ENCODE assay signal across 8 cellular contexts in the genomic region with DNA sequence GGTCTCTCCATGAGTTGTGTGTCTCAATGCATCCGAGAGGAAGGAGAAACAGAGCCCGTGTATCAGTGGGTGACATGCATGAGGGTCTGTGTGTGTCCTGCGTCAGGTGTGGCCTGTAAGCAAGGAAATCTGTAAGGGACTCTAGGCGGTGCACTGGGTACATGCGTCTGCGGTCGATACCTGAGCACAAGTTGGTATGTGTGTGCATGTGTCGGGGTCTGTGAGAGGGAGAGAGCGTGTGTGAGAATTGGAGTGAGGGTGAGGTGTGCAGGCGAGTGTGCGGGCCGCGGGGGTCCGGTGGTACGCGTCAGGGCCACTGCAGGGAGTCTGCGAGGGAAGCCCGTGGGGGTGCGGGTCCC. TPM values are rescaled to one million over a fixed set of nuclear protein-coding genes. Genes with fewer than 3 reads are reported as not detected.
DNase-seq lines count a peak whose midpoint lies in the region; TF ChIP-seq lines count a peak whose summit lies in the region.

No MANE protein-coding gene starts in this region.

- H2BK5ac ChIP-seq in H9 (ENCODE audit: insufficient read length, low read length): no peak overlapping the region

- no peak overlapping the region for H4K8ac ChIP-seq in H9 (replicated peaks; ENCODE audit: insufficient read length, low read depth, low read length)

- CTCF ChIA-PET in OCI-LY7 (lab: Charles Lee; ENCODE audit: unreplicated experiment): interaction anchor here (0.6 to 1.1 kb wide), 3 partner anchors 20 to 44 kb away, joined by 4 to 6 read pairs (median 5); no protein-coding TSS in a partner anchor

- H3K4me3 ChIP-seq in OCI-LY7 (ENCODE audit: low read depth, low read length, poor library complexity, severe bottlenecking): peak overlapping the region; percentile 71
- peak overlapping the region; percentile 82 for H3K4me3 ChIP-seq in epithelial cell of esophagus (ENCODE audit: low read length)
- H3K4me3 ChIP-seq in ovary: peak overlapping the region; percentile 46
- H3K4me3 ChIP-seq in GM23248: no peak overlapping the region

- peak overlapping the region in 2 of 3 experiments; percentile 19 to 40; a peak in 2 of 7 replicates for H3K27ac Mint-ChIP-seq in H9

- H3K4me3 Mint-ChIP-seq in H9: peak overlapping the region; percentile 80 to 89

- no peak overlapping the region for H4K91ac ChIP-seq in H9 (ENCODE audit: insufficient read length, low read depth, low read length)

- no peak overlapping the region for H2BK20ac ChIP-seq in H9 (ENCODE audit: low read depth, low read length, poor library complexity, severe bottlenecking)

- H3K56ac ChIP-seq in H9 (ENCODE audit: insufficient read length, low read depth, low read length): no peak overlapping the region

- BruUV-seq in OCI-LY7 (replicated peaks; lab: Mats Ljungman, UMichigan): no TSS peak

- H3K79me2 ChIP-seq in H9 (ENCODE audit: insufficient read depth, low read length) (no peaks in the 10 kb centered on the region), OCI-LY7 (ENCODE audit: insufficient read depth, low read depth, low read length) (no peaks in the 10 kb centered on the region), GM23248 (ENCODE audit: insufficient read depth) (no peaks in the 10 kb centered on the region)

- no peaks in the 10 kb centered on the region; a peak in 2 of 5 replicates for H3K9me3 Mint-ChIP-seq in H9

- no CpG with 5 or more reads among the region's 19 CpGs for WGBS in H9 (ENCODE audit: extremely low coverage, insufficient read length, low lambda C conversion rate)
- 39 to 44% (median 41%) methylated on average over 19 of the region's 19 CpGs for WGBS in ovary, 3 donors
- WGBS in GM23248 (ENCODE audit: low coverage in 1 of 2, low lambda C conversion rate in 2 of 2, missing lambda C conversion rate in 2 of 2), 2 experiments: 58 to 72% methylated on average over 14 to 19 of the region's 19 CpGs

- no peak overlapping the region for H3K14ac ChIP-seq in H9 (ENCODE audit: insufficient read depth, low read length)

- H3K9ac ChIP-seq in H9 (ENCODE audit: extremely low read depth, insufficient read length, low read length): no peak overlapping the region
- H3K9ac ChIP-seq in GM23248: no peak overlapping the region

- H3K27ac ChIP-seq in H9 (ENCODE audit: insufficient read length, low read depth, low read length) (no peak overlapping the region), OCI-LY7 (ENCODE audit: low read depth, low read length, poor library complexity, severe bottlenecking) (no peak overlapping the region), ovary (peak overlapping the region; percentile 28 to 66), GM23248 (no peak overlapping the region)

- no peak overlapping the region for H3K18ac ChIP-seq in H9 (ENCODE audit: insufficient read length, low read depth, low read length)

- H2BK120ac ChIP-seq in H9 (ENCODE audit: low read depth, low read length, poor library complexity, severe bottlenecking): no peak overlapping the region

- TF ChIP-seq POLR2A in ovary (IDR thresholded peaks at IDR 0.05): no peak

- in situ Hi-C loops in GM23248 (cut with MboI): no loop called here
- in situ Hi-C loops in KBM-7 (cut with MboI; ENCODE audit: low pct_unique_long_range_greater_than_20kb, low sequenced_read_pairs): no loop called here

- H3K9me3 ChIP-seq in H9 (ENCODE audit: control insufficient read depth, low read depth, low read length) (no peaks in the 10 kb centered on the region), OCI-LY7 (ENCODE audit: low read length) (no peaks in the 10 kb centered on the region), ovary (no peaks in the 10 kb centered on the region), GM23248 (ENCODE audit: low read depth) (no peaks in the 10 kb centered on the region)

- no peak overlapping the region for H2AK5ac ChIP-seq in H9 (ENCODE audit: insufficient read length, low read length)

- no peaks in the 10 kb centered on the region for H3K9me2 ChIP-seq in OCI-LY7 (ENCODE audit: insufficient read depth, low read length)
- H3K9me2 ChIP-seq in GM23248 (ENCODE audit: insufficient read depth): no peaks in the 10 kb centered on the region

- H3K79me1 ChIP-seq in H9 (ENCODE audit: insufficient read depth, low read depth, low read length, poor library complexity, severe bottlenecking): no peaks in the 10 kb centered on the region

- no peak overlapping the region for H2BK12ac ChIP-seq in H9 (ENCODE audit: insufficient read length, low read depth, low read length)

- POLR2A ChIA-PET in OCI-LY7 (lab: Charles Lee): interaction anchor here (0.5 to 0.6 kb wide), 3 partner anchors 39 to 1813 kb away, joined by 3 to 5 read pairs (median 4); no protein-coding TSS in a partner anchor

- H3K4ac ChIP-seq in H9 (ENCODE audit: low read depth, low read length): no peak overlapping the region

- H2BK15ac ChIP-seq in H9 (ENCODE audit: low read depth, low read length): no peak overlapping the region

- no peak overlapping the region for H3T11ph ChIP-seq in H9 (ENCODE audit: low read length)

- peaks cover 30 to 40% of the 10 kb centered on the region in 2 experiments for H3K4me1 Mint-ChIP-seq in H9

- H3K23me2 ChIP-seq in H9 (ENCODE audit: insufficient read length, low read depth, low read length, poor library complexity, severe bottlenecking): peaks cover 6% of the 10 kb centered on the region

- peaks cover 2% of the 10 kb centered on the region for H3K27me3 Mint-ChIP-seq in H9 (ENCODE audit: low read depth)

- H3K4me2 ChIP-seq in H9 (ENCODE audit: insufficient read depth, insufficient read length, low read length): peak overlapping the region; percentile 61
- H3K4me2 ChIP-seq in OCI-LY7 (ENCODE audit: low read length): peak overlapping the region; percentile 74
- H3K4me2 ChIP-seq in GM23248 (ENCODE audit: unreplicated experiment): no peak overlapping the region

- TF ChIP-seq EP300 in ovary (IDR thresholded peaks at IDR 0.05): no peak

- H3K36me3 Mint-ChIP-seq in H9 (ENCODE audit: insufficient read depth in 1 of 3, low read depth in 3 of 3): peaks cover 0 to 10% (median 5%) of the 10 kb centered on the region in 3 experiments; a peak in 5 of 7 replicates

- intact Hi-C loops in OCI-LY7 (cut with micrococcal nuclease; ENCODE audit: unreplicated experiment) (loop anchor here (1.0 to 10.0 kb wide), 4 partner anchors 42 to 471 kb away; a partner anchor contains a TSS), ovary (cut with DNase I) (loop anchor here (2.0 to 10.0 kb wide), 6 partner anchors 45 to 278 kb away; a partner anchor contains a TSS)

- H3K4me1 ChIP-seq in H9 (ENCODE audit: insufficient read depth, low read length) (no peaks in the 10 kb centered on the region), OCI-LY7 (ENCODE audit: insufficient read depth, low read length, poor library complexity, severe bottlenecking) (peaks cover 41% of the 10 kb centered on the region), ovary (ENCODE audit: insufficient read depth) (peaks cover 7% of the 10 kb centered on the region), GM23248 (ENCODE audit: insufficient read depth) (no peaks in the 10 kb centered on the region)

- no peak overlapping the region for H4K5ac ChIP-seq in H9 (ENCODE audit: insufficient read length, low read depth, low read length)

- H3K36me3 ChIP-seq in OCI-LY7 (ENCODE audit: insufficient read depth, low read length) (no peaks in the 10 kb centered on the region), ovary (no peaks in the 10 kb centered on the region), GM23248 (ENCODE audit: low read depth) (no peaks in the 10 kb centered on the region)

- H4K20me1 ChIP-seq in H9 (ENCODE audit: control insufficient read depth, insufficient read depth, insufficient read length) (no peaks in the 10 kb centered on the region), OCI-LY7 (ENCODE audit: insufficient read depth, low read length) (no peaks in the 10 kb centered on the region), GM23248 (ENCODE audit: insufficient read depth) (no peaks in the 10 kb centered on the region)

- H2AFZ ChIP-seq in H9 (ENCODE audit: low read length) (no peak overlapping the region), OCI-LY7 (ENCODE audit: low read length) (peak overlapping the region; percentile 6; the same call in 1 of the 2 replicates), GM23248 (no peak overlapping the region)

- TF ChIP-seq CTCF in H9 (conservative IDR thresholded peaks at IDR 0.05) (no peak), OCI-LY7 (conservative IDR thresholded peaks at IDR 0.05; ENCODE audit: low read length) (no peak), epithelial cell of esophagus (IDR thresholded peaks at IDR 0.05; ENCODE audit: insufficient read depth, low read depth, low read length, missing control alignments) (no peak), ovary (IDR thresholded peaks at IDR 0.05) (no peak)

- no peak for DNase-seq in H9
- DNase-seq in OCI-LY7 (ENCODE audit: low spot score): no peak
- DNase-seq in epithelial cell of esophagus (ENCODE audit: low read depth): peak; percentile 37
- DNase-seq in ovary: no peak
- DNase-seq in GM23248: no peak
- no peak for DNase-seq in NCI-H2081 treated with DMSO at 0.1 percent for 48 hours (lab: John Stamatoyannopoulos, UW)
- DNase-seq in KBM-7: no peak
- no peak for DNase-seq in NAMALWA (ENCODE audit: low spot score)

- H3K23ac ChIP-seq in H9 (ENCODE audit: insufficient read length, low read depth, low read length): no peak overlapping the region

- H3F3A ChIP-seq in GM23248 (ENCODE audit: insufficient read depth): peaks cover 13% of the 10 kb centered on the region

- H3K27me3 ChIP-seq in H9 (ENCODE audit: insufficient read depth, low read length) (no peaks in the 10 kb centered on the region), ovary (no peaks in the 10 kb centered on the region), GM23248 (replicated peaks; ENCODE audit: insufficient read depth) (no peaks in the 10 kb centered on the region)

RNA-seq across cellular contexts. Expression of a gene that starts 0.5 kb away (rescaled TPM):
- total RNA-seq in H9 (2021) (24.2 and 24.9 TPM in 2 replicates), OCI-LY7 (2022) (3.5 and 5.1 TPM in 2 replicates), ovary (1 to 10 TPM; 2.6 to 9.5 (median 4.0) TPM)
- total RNA-seq in OCI-LY7 (2014; rRNA removed; shearing (Covaris generic)): 4.9 TPM in 2 replicates
- polyA plus RNA-seq in ovary (1 to 10 TPM in 1 of 2 donors, under 1 TPM in 1; 0.35 to 1.9 TPM), GM23248 (2016; fragmentation: Nextera tagmentation; extraction: Ambion mirVana) (not detected in 2 replicates)
- not detected in 2 replicates for total RNA-seq in GM23248 (2014; rRNA removed; shearing (Covaris generic))

RNA-seq across cellular contexts. Expression of a gene that starts 33.6 kb away (rescaled TPM):
- total RNA-seq in H9 (2021) (49.9 and 50.0 TPM in 2 replicates), OCI-LY7 (2022) (71.6 and 72.4 TPM in 2 replicates), ovary (10 to 100 TPM; 17.5 to 28.6 (median 22.6) TPM)
- 29.8 and 44.4 TPM in 2 replicates for total RNA-seq in OCI-LY7 (2014; rRNA removed; shearing (Covaris generic))
- polyA plus RNA-seq in ovary (10 to 100 TPM; 14.4 to 20.4 TPM), GM23248 (2016; fragmentation: Nextera tagmentation; extraction: Ambion mirVana) (24.6 and 26.1 TPM in 2 replicates)
- total RNA-seq in GM23248 (2014; rRNA removed; shearing (Covaris generic)): 13.2 and 15.8 TPM in 2 replicates

RNA-seq across cellular contexts. Expression of a gene that starts 34.5 kb away (rescaled TPM):
- 29.1 and 31.0 TPM in 2 replicates for total RNA-seq in H9 (2021)
- 101 and 107 TPM in 2 replicates for total RNA-seq in OCI-LY7 (2014; rRNA removed; shearing (Covaris generic))
- total RNA-seq in OCI-LY7 (2022): 153 and 177 TPM in 2 replicates
- total RNA-seq in ovary: 10 to 100 TPM; 14.3 to 87.8 (median 42.2) TPM
- 10 to 100 TPM; 14.5 to 14.8 TPM for polyA plus RNA-seq in ovary
- total RNA-seq in GM23248 (2014; rRNA removed; shearing (Covaris generic)): 90.2 and 124 TPM in 2 replicates
- 55.2 and 56.3 TPM in 2 replicates for polyA plus RNA-seq in GM23248 (2016; fragmentation: Nextera tagmentation; extraction: Ambion mirVana)

RNA-seq across cellular contexts. Expression of a gene that starts 40.9 kb away (rescaled TPM):
- total RNA-seq in H9 (2021): 21.6 and 24.7 TPM in 2 replicates
- 109 and 115 TPM in 2 replicates for total RNA-seq in OCI-LY7 (2014; rRNA removed; shearing (Covaris generic))
- 110 and 122 TPM in 2 replicates for total RNA-seq in OCI-LY7 (2022)
- total RNA-seq in ovary: 10 to 100 TPM in 5 of 7 donors, 1 to 10 TPM in 2; 5.6 to 15.5 (median 13.0) TPM
- polyA plus RNA-seq in ovary: 1 to 10 TPM; 2.3 to 9.9 TPM
- 18.2 and 19.7 TPM in 2 replicates for total RNA-seq in GM23248 (2014; rRNA removed; shearing (Covaris generic))
- polyA plus RNA-seq in GM23248 (2016; fragmentation: Nextera tagmentation; extraction: Ambion mirVana): 4.2 and 6.2 TPM in 2 replicates

Comparison
In these comparisons a context has a peak if more than half of its experiments do, and no peak if none do; other contexts are left out.
1. H3K27ac ChIP-seq: peak in ovary (2 of 2); none in H9 (single experiment), OCI-LY7 (single experiment) and GM23248 (single experiment).